ENCODE assay signal across 13 cellular contexts in the genomic region with DNA sequence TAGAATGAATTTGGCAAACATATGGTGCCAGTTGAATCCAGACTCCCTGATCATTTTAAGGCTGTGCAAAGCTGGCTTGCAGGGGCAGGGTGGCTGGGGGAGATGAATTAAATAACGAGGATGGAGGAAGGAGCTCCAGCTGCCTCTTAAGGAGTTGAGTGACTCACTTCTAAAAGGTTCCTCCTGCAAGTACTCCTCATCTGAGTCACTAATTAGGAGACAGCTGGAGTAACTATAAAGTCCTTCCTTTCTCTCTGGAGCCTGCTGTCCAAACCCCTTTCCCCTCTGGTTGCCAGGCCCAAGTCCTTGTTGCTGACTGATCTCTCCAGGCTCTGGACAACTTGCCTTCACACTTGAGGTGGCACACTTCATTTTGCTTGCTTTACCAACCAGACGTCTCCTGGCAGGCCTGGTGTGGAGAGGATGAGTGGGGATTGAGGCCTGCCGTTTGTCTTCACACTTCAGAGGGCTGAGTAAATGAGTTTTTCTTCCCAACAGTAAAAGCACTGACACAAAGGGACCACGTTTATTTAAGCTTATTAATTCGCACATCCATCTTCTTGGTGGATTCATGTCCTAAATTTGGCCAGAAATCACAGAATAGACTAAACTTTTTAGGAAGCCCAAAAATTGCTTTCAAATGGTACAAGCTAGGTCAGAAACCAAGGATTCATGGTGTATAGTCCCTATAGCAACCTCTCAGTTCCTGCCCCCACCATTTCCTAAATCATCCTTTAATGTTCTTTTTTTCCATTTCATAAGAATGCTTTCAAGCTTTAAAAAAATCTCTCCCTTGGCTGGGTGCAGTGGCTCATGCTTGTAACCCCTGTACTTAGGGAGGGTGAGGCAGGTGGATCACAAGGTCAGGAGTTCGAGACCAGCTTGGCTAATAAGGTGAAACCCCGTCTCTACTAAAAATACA.
DNase-seq lines count a peak whose midpoint lies in the region; ATAC-seq, FAIRE-seq and TF ChIP-seq lines count a peak whose summit lies in the region.
"Had no signal": no experiment of that assay in that cellular context is flagged by ENCODE, and none has a peak within 500 bp of the region (broad histone marks: within the 10 kb centered on the region; RNA-seq: fewer than 3 reads in every experiment).

No MANE protein-coding gene starts in this region.

- H3K36me3 ChIP-seq in astrocyte (ENCODE audit: insufficient read depth, low read length) (no peaks in the 10 kb centered on the region), right lobe of liver (no peaks in the 10 kb centered on the region)
- H3K36me3 ChIP-seq: heart left ventricle had no signal

- peaks cover 36% of the 10 kb centered on the region for H3K4me1 Mint-ChIP-seq in HFFc6 (ENCODE audit: low read depth)
- peaks cover 11% of the 10 kb centered on the region for H3K4me1 Mint-ChIP-seq in astrocyte (ENCODE audit: low read depth, unreplicated experiment)

- H3K27ac Mint-ChIP-seq in HFFc6, result peak overlapping the region; percentile 71
- H3K27ac Mint-ChIP-seq in astrocyte (ENCODE audit: unreplicated experiment), result peak overlapping the region; percentile 15

- peaks cover 2% of the 10 kb centered on the region; the same call in 1 of the 2 replicates for H3K27me3 Mint-ChIP-seq in HFFc6 (ENCODE audit: insufficient read depth)
- H3K27me3 Mint-ChIP-seq in astrocyte (ENCODE audit: low read depth, unreplicated experiment), result no peaks in the 10 kb centered on the region

- peak; percentile 75 for DNase-seq in AG20443 (ENCODE audit: low spot score)
- peak; percentile 73 for DNase-seq in HFFc6
- DNase-seq in astrocyte (ENCODE audit: low read depth), result peak; percentile 42
- peak; percentile 9 for DNase-seq in left kidney (ENCODE audit: low read depth, low spot score)
- no peak for DNase-seq in right lobe of liver
- DNase-seq in Kasumi-1 (lab: John Stamatoyannopoulos, UW), result no peak
- DNase-seq: H9, heart left ventricle, KG1, psoas muscle had no signal

- H3K36me3 Mint-ChIP-seq in HFFc6 (ENCODE audit: low read depth) (no peaks in the 10 kb centered on the region), astrocyte (ENCODE audit: low read depth, unreplicated experiment) (no peaks in the 10 kb centered on the region)

- H3K27ac ChIP-seq in astrocyte (ENCODE audit: low read depth, low read length), result no peak overlapping the region
- H3K27ac ChIP-seq in right lobe of liver, result no peak overlapping the region
- H3K27ac ChIP-seq: heart left ventricle, psoas muscle had no signal

- no peaks in the 10 kb centered on the region for H4K20me1 ChIP-seq in astrocyte (ENCODE audit: insufficient read depth, low read length)

- TF ChIP-seq POLR2A in right lobe of liver (IDR thresholded peaks at IDR 0.05), result no peak

- H2AFZ ChIP-seq in astrocyte (ENCODE audit: low read depth, low read length), result no peak overlapping the region

- ATAC-seq in GM18511 (IDR thresholded peaks at IDR 0.05; ENCODE audit: unreplicated experiment), result no peak
- ATAC-seq in right lobe of liver, result no peak
- no peak for ATAC-seq in GM18868 (IDR thresholded peaks at IDR 0.05; ENCODE audit: unreplicated experiment)
- ATAC-seq: psoas muscle had no signal

- H3K9me3 Mint-ChIP-seq in HFFc6 (no peaks in the 10 kb centered on the region), astrocyte (ENCODE audit: unreplicated experiment) (peaks cover 5% of the 10 kb centered on the region)
- H3K9me3 Mint-ChIP-seq: H9 had no signal

- TF ChIP-seq CTCF in HFFc6 (IDR thresholded peaks at IDR 0.05) (no peak), astrocyte (IDR thresholded peaks at IDR 0.05; ENCODE audit: insufficient read depth, low read depth, low read length) (no peak), right lobe of liver (IDR thresholded peaks at IDR 0.05) (no peak)

- FAIRE-seq in astrocyte (lab: Jason Lieb, UNC), result no peak
- FAIRE-seq: GM12891 had no signal

- H3K9me3 ChIP-seq in astrocyte (ENCODE audit: insufficient read depth, low read depth, low read length) (no peaks in the 10 kb centered on the region), right lobe of liver (no peaks in the 10 kb centered on the region)
- H3K9me3 ChIP-seq: heart left ventricle, psoas muscle had no signal

- WGBS in right lobe of liver (ENCODE audit: insufficient coverage, low coverage, low lambda C conversion rate, missing lambda C conversion rate), result 69% methylated on average over 7 of the region's 7 CpGs

- peak overlapping the region; percentile 40; the same call in 1 of the 2 replicates for H3K4me3 Mint-ChIP-seq in HFFc6
- no peak overlapping the region for H3K4me3 Mint-ChIP-seq in astrocyte (ENCODE audit: unreplicated experiment)
- H3K4me3 Mint-ChIP-seq: H9 had no signal

- H3K4me1 ChIP-seq in astrocyte (ENCODE audit: insufficient read depth, low read length), result no peaks in the 10 kb centered on the region
- H3K4me1 ChIP-seq in right lobe of liver, result no peaks in the 10 kb centered on the region
- H3K4me1 ChIP-seq: heart left ventricle, psoas muscle had no signal

- H3K9ac ChIP-seq in astrocyte (ENCODE audit: low read length), result no peak overlapping the region

- H3K27me3 ChIP-seq in astrocyte (ENCODE audit: insufficient read depth, low read length) (no peaks in the 10 kb centered on the region), right lobe of liver (no peaks in the 10 kb centered on the region)
- H3K27me3 ChIP-seq: heart left ventricle had no signal

- no peak overlapping the region for H3K4me3 ChIP-seq in astrocyte (ENCODE audit: insufficient read depth, low read depth, low read length)
- H3K4me3 ChIP-seq in right lobe of liver, result no peak overlapping the region
- H3K4me3 ChIP-seq: heart left ventricle, psoas muscle had no signal

- no peak overlapping the region for H3K4me2 ChIP-seq in astrocyte (ENCODE audit: low read length)

- intact Hi-C loops in right lobe of liver (cut with DNase I), result no loop called here

- H3K79me2 ChIP-seq in astrocyte (ENCODE audit: insufficient read depth, low read length), result no peaks in the 10 kb centered on the region

Comparison
In these comparisons a context has a peak if more than half of its experiments do, and no peak if none do; other contexts are left out.
1. DNase-seq: peak in AG20443 (single experiment), HFFc6 (single experiment), astrocyte (single experiment) and left kidney (single experiment); none in right lobe of liver (0 of 3) and Kasumi-1 (0 of 2).